ENCODE assay signal across 8 cellular contexts in the genomic region with DNA sequence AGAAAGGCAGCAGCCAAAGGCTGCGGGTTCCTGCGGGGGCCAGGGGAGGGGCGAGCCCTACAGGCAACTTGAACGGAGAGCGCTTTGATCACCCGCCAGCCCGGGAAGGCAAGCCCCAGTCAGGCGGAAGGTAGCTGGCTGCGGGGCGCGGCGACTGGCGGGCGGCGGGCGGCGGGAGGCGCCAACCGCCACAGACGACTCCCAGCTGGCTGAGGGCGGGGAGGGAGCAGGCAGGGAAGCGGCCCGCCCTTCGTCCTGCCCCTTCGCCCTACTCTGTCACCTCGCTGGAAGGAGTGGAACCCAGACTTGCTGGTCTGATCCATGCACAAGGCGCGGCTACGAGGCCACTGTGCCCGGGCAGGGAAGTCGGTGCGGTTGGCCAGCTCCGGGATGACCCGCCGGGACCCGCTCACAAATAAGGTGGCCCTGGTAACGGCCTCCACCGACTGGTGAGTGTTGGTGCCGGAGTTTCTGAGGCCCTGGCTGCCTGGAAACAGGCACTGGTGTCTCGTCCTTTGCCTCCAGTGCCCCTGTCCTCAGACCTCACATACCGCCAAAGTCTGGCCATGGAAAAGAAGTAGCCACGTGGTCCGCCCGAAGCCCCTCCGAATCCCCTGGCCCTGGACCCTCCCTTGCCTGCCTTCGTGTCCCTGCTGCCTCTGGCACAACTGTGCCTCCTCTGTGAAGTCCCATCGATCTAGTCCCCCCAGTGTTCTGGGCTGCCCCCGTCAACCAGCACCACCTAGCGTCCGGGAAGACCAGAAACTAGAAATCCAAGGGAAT. TPM values are rescaled to one million over a fixed set of nuclear protein-coding genes. Genes with fewer than 3 reads are reported as not detected.
A peak's percentile ranks its signal among the peaks of the same experiment; 100 is the strongest.
DNase-seq lines count a peak whose midpoint lies in the region; ATAC-seq, FAIRE-seq and TF ChIP-seq lines count a peak whose summit lies in the region.
"Not testable (repeated sequence)": the region's sequence is repeated elsewhere in the genome, so short reads cannot be mapped to it uniquely, and the experiment has no call there.

No MANE protein-coding gene starts in this region.

- WGBS in pancreas, 2 donors: 0% methylated on average over 43 to 50 of the region's 50 CpGs
- 0% methylated on average over 41 of the region's 50 CpGs; no CpG with 5 or more reads in 1 of the 2 donors for WGBS in transverse colon (ENCODE audit: low coverage in 1 of 2), 2 donors

- H3K36me3 Mint-ChIP-seq in T-helper 1 cell treated with Interleukin-12 subunit alpha and Interleukin-12 subunit beta and Interleukin-4 antibody, amounts not matched to agents 30 μg/mL and 1 μg/mL, for 36 hours (ENCODE audit: low read depth): not testable (repeated sequence)

- peaks cover 23% of the 10 kb centered on the region for H3K9me3 Mint-ChIP-seq in T-helper 1 cell treated with Interleukin-12 subunit alpha and Interleukin-12 subunit beta and Interleukin-4 antibody, amounts not matched to agents 30 μg/mL and 1 μg/mL, for 36 hours

- TF ChIP-seq CTCF in GM12874 (IDR thresholded peaks at IDR 0.05; ENCODE audit: insufficient read depth, low read depth, low read length): peak; percentile 81
- peak; percentile 27 to 60 (median 54) for TF ChIP-seq CTCF in pancreas (IDR thresholded peaks at IDR 0.05)
- TF ChIP-seq CTCF in transverse colon (IDR thresholded peaks at IDR 0.05): peak; percentile 76 to 85 (median 77)

- H3K4me3 ChIP-seq in pancreas (peak overlapping the region; percentile 12 to 65 (median 53)), transverse colon (peak overlapping the region; percentile 49 to 62 (median 58))

- H3K9me3 ChIP-seq in pancreas, transverse colon: not testable (repeated sequence)

- not testable (repeated sequence) for H3K36me3 ChIP-seq in pancreas, transverse colon

- peaks cover 16% of the 10 kb centered on the region for H3K4me1 Mint-ChIP-seq in T-helper 1 cell treated with Interleukin-12 subunit alpha and Interleukin-12 subunit beta and Interleukin-4 antibody, amounts not matched to agents 30 μg/mL and 1 μg/mL, for 36 hours (ENCODE audit: low read depth)

- not testable (repeated sequence) for TF ChIP-seq EP300 in transverse colon (IDR thresholded peaks at IDR 0.05; ENCODE audit: low read depth)

- peak; percentile 77 for TF ChIP-seq POLR2A in transverse colon (IDR thresholded peaks at IDR 0.05)

- intact Hi-C loops in left cardiac atrium (cut with DNase I); pancreas (cut with DNase I); transverse colon (cut with DNase I; ENCODE audit: low total_unique reads): not testable (repeated sequence)

- peak overlapping the region; percentile 70 to 97 (median 93) for H3K27ac ChIP-seq in pancreas
- H3K27ac ChIP-seq in transverse colon: peak overlapping the region; percentile 91 to 97 (median 95)

- not testable (repeated sequence) for H3K4me1 ChIP-seq in pancreas
- H3K4me1 ChIP-seq in transverse colon: peaks cover 0 to 21% (median 7%) of the 10 kb centered on the region in 4 donors

- not testable (repeated sequence) for FAIRE-seq in pancreas (lab: Jason Lieb, UNC)

- H3K27ac Mint-ChIP-seq in T-helper 1 cell treated with Interleukin-12 subunit alpha and Interleukin-12 subunit beta and Interleukin-4 antibody, amounts not matched to agents 30 μg/mL and 1 μg/mL, for 36 hours: peak overlapping the region; percentile 85

- in situ Hi-C loops in transverse colon (cut with MboI; ENCODE audit: low pct_ligation_motif_present in 1 of 4, low pct_unique_long_range_greater_than_20kb in 1 of 4, low sequenced_read_pairs in 3 of 4): loop anchor here in 2 of 4 donors (5.0 to 10.0 kb wide), 2 partner anchors 49 to 62 kb away; partner anchors contain the start of gene DHRS4L2 (in 1 of the 2)

- not testable (repeated sequence) for H3K27me3 Mint-ChIP-seq in T-helper 1 cell treated with Interleukin-12 subunit alpha and Interleukin-12 subunit beta and Interleukin-4 antibody, amounts not matched to agents 30 μg/mL and 1 μg/mL, for 36 hours (ENCODE audit: low read depth)

- DNase-seq in NCI-H187 (lab: John Stamatoyannopoulos, UW) (peak; percentile 63 to 65), anterior cingulate cortex (lab: John Stamatoyannopoulos, UW) (peak in 52 of 58 donors; percentile 43 to 87 (median 68)), left cardiac atrium (peak; percentile 85), pancreas (peak; percentile 84 to 94 (median 87)), transverse colon (peak; percentile 92)

- ATAC-seq in HG02884 (IDR thresholded peaks at IDR 0.05; ENCODE audit: unreplicated experiment): peak; percentile 53
- ATAC-seq in left cardiac atrium: peak; percentile 95 to 96
- peak; percentile 90 to 95 (median 93) for ATAC-seq in pancreas

- peak overlapping the region; percentile 94 for H3K4me3 Mint-ChIP-seq in T-helper 1 cell treated with Interleukin-12 subunit alpha and Interleukin-12 subunit beta and Interleukin-4 antibody, amounts not matched to agents 30 μg/mL and 1 μg/mL, for 36 hours

- H3K27me3 ChIP-seq in pancreas, transverse colon: not testable (repeated sequence)

RNA-seq across cellular contexts. Expression of gene CARMIL3, which starts 15.4 kb away (rescaled TPM):
- under 1 TPM; 0.08 to 0.62 TPM for total RNA-seq in left cardiac atrium
- total RNA-seq in pancreas: under 1 TPM; 0.31 to 1.00 (median 0.71) TPM
- polyA plus RNA-seq in pancreas: 1 to 10 TPM; 2.7 to 4.0 TPM
- total RNA-seq in transverse colon: 1 to 10 TPM in 3 of 4 donors, under 1 TPM in 1; 0.20 to 4.1 (median 3.0) TPM

RNA-seq across cellular contexts. Expression of gene CPNE6, which starts 35.0 kb away (rescaled TPM):
- not detected for total RNA-seq in left cardiac atrium
- not detected for total RNA-seq in pancreas
- under 1 TPM in 1 of 2 donors, not detected in 1; 0.07 TPM for polyA plus RNA-seq in pancreas
- total RNA-seq in transverse colon: 1 to 10 TPM in 1 of 4 donors, not detected in 3; 3.4 TPM

RNA-seq across cellular contexts. Expression of gene DHRS4L2, which starts 47.6 kb away (rescaled TPM):
- 10 to 100 TPM; 11.8 to 18.9 TPM for total RNA-seq in left cardiac atrium
- total RNA-seq in pancreas: 10 to 100 TPM; 10.3 to 16.2 (median 11.5) TPM
- polyA plus RNA-seq in pancreas: 10 to 100 TPM; 20.2 to 35.0 TPM
- total RNA-seq in transverse colon: 10 to 100 TPM; 18.1 to 38.9 (median 27.6) TPM

RNA-seq across cellular contexts. Expression of gene PCK2, which starts 57.7 kb away (rescaled TPM):
- total RNA-seq in left cardiac atrium (10 to 100 TPM; 11.5 to 13.0 TPM), pancreas (100 to 1,000 TPM in 1 of 6 donors, 10 to 100 TPM in 5; 18.6 to 146 (median 23.1) TPM), transverse colon (100 to 1,000 TPM in 3 of 4 donors, 10 to 100 TPM in 1; 74.4 to 238 (median 130) TPM)
- polyA plus RNA-seq in pancreas: 10 to 100 TPM; 12.8 to 20.3 TPM

Comparison
In these comparisons a context has a peak if more than half of its experiments do, and no peak if none do; other contexts are left out.
1. Peak in every context shown above with its lines: DNase-seq, ATAC-seq, H3K4me3 ChIP-seq and H3K27ac ChIP-seq.